In genomic region chr5:142945845-142946244, GRCh38 we compare ENCODE assay signal across 31 cellular contexts.
"Had no signal": no experiment of that assay in that cellular context is flagged by ENCODE, and none has a peak within 500 bp of the region (broad histone marks: within the 10 kb centered on the region; RNA-seq: fewer than 3 reads in every experiment).

No MANE protein-coding gene starts in this region.

- DNase-seq: activated B cell treated with CpG ODN at 0.5 μM for 24 hours; activated CD4-positive, alpha-beta T cell treated with anti-CD3 and anti-CD28 coated beads for 48 hours; activated CD4-positive, alpha-beta T cell treated with anti-CD3 and anti-CD28 coated beads, Interleukin-2, amount 50 U/mL, for 1 hour; activated CD4-positive, alpha-beta T cell treated with anti-CD3 and anti-CD28 coated beads, Interleukin-2, amount 50 U/mL, for 48 hours; activated CD8-positive, alpha-beta memory T cell treated with anti-CD3 and anti-CD28 coated beads for 24 hours; activated CD8-positive, alpha-beta T cell treated with anti-CD3 and anti-CD28 coated beads for 36 hours; activated effector memory CD4-positive, alpha-beta T cell treated with Interleukin-2 at 50 U/mL for 16 hours; activated gamma-delta T cell treated with Interleukin-2 at 50 U/mL for 16 hours; activated naive CD4-positive, alpha-beta T cell treated with anti-CD3 and anti-CD28 coated beads, Interleukin-2, amount 50 U/mL, for 16 hours; activated naive CD4-positive, alpha-beta T cell treated with Interleukin-2 at 50 U/mL for 16 hours; activated T-cell treated with anti-CD3 and anti-CD28 coated beads, Interleukin-2, amount 50 U/mL, for 4 hours; amniotic stem cell; anterior cingulate cortex; cerebellar nuclear complex; dorsolateral prefrontal cortex; effector memory CD4-positive, alpha-beta T cell; erythroblast; foreskin keratinocyte; gastrocnemius medialis; glutamatergic neuron; heart left ventricle; T-cell; T-helper 9 cell; WERI-Rb-1 had no signal

- ATAC-seq: activated CD4-positive, CD25-positive, alpha-beta regulatory T cell treated with anti-CD3 and anti-CD28 coated beads, Interleukin-2, amount 50 U/mL, for 24 hours; activated CD8-positive, alpha-beta T cell treated with anti-CD3 and anti-CD28 coated beads for 36 hours; activated T-cell treated with anti-CD3 and anti-CD28 coated beads, Interleukin-2, amount 50 U/mL, for 4 hours; activated T-helper 17 cell treated with anti-CD3 and anti-CD28 coated beads, Interleukin-2, amount 50 U/mL, for 72 hours; foreskin keratinocyte; gastrocnemius medialis; heart left ventricle; T-cell had no signal

- H3K4me3 ChIP-seq: coronary artery, dorsolateral prefrontal cortex, esophagus muscularis mucosa, gastrocnemius medialis, heart left ventricle had no signal

- H3K27ac Mint-ChIP-seq: activated B cell treated with CpG ODN at 0.5 μM for 24 hours; activated CD8-positive, alpha-beta T cell treated with anti-CD3 and anti-CD28 coated beads for 36 hours; activated naive CD8-positive, alpha-beta T cell; activated T-helper 17 cell treated with anti-CD3 and anti-CD28 coated beads, Interleukin-2, amount 50 U/mL, for 72 hours; T-helper 1 cell treated with Interleukin-12 subunit alpha and Interleukin-12 subunit beta and Interleukin-4 antibody, amounts not matched to agents 30 μg/mL and 1 μg/mL, for 36 hours had no signal

- H3K4me3 Mint-ChIP-seq: activated B cell treated with CpG ODN at 0.5 μM for 24 hours; activated CD8-positive, alpha-beta T cell treated with anti-CD3 and anti-CD28 coated beads for 36 hours; activated naive CD8-positive, alpha-beta T cell; activated T-cell treated with anti-CD3 and anti-CD28 coated beads, Interleukin-2, amount 50 U/mL, for 4 hours; activated T-helper 17 cell treated with anti-CD3 and anti-CD28 coated beads, Interleukin-2, amount 50 U/mL, for 72 hours; dendritic cell treated with granulocyte-macrophage colony-stimulating factor and Interleukin-4, amounts not matched to agents 40 ng/mL and 50 ng/mL, for 4 days; T-cell; T-helper 1 cell treated with Interleukin-12 subunit alpha and Interleukin-12 subunit beta and Interleukin-4 antibody, amounts not matched to agents 30 μg/mL and 1 μg/mL, for 36 hours had no signal

- H3K9me3 Mint-ChIP-seq: activated B cell treated with CpG ODN at 0.5 μM for 24 hours; activated CD8-positive, alpha-beta T cell treated with anti-CD3 and anti-CD28 coated beads for 36 hours; activated T-cell treated with anti-CD3 and anti-CD28 coated beads, Interleukin-2, amount 50 U/mL, for 4 hours; activated T-helper 17 cell treated with anti-CD3 and anti-CD28 coated beads, Interleukin-2, amount 50 U/mL, for 72 hours; dendritic cell treated with granulocyte-macrophage colony-stimulating factor and Interleukin-4, amounts not matched to agents 40 ng/mL and 50 ng/mL, for 4 days; T-cell; T-helper 1 cell treated with Interleukin-12 subunit alpha and Interleukin-12 subunit beta and Interleukin-4 antibody, amounts not matched to agents 30 μg/mL and 1 μg/mL, for 36 hours had no signal

- H3K27ac ChIP-seq: coronary artery, dorsolateral prefrontal cortex, esophagus muscularis mucosa, foreskin keratinocyte, gastrocnemius medialis, heart left ventricle, WERI-Rb-1 had no signal

- H3K36me3 ChIP-seq: esophagus muscularis mucosa, gastrocnemius medialis, heart left ventricle, WERI-Rb-1 had no signal

- H3K27me3 ChIP-seq: dorsolateral prefrontal cortex, esophagus muscularis mucosa, foreskin keratinocyte, gastrocnemius medialis, heart left ventricle had no signal

- H3K4me1 Mint-ChIP-seq: activated T-helper 17 cell treated with anti-CD3 and anti-CD28 coated beads, Interleukin-2, amount 50 U/mL, for 72 hours had no signal

- H3K9me3 ChIP-seq: esophagus muscularis mucosa, gastrocnemius medialis, heart left ventricle had no signal

- H3K27me3 Mint-ChIP-seq: activated B cell treated with CpG ODN at 0.5 μM for 24 hours; activated CD8-positive, alpha-beta T cell treated with anti-CD3 and anti-CD28 coated beads for 36 hours; activated naive CD8-positive, alpha-beta T cell; activated T-helper 17 cell treated with anti-CD3 and anti-CD28 coated beads, Interleukin-2, amount 50 U/mL, for 72 hours; dendritic cell treated with granulocyte-macrophage colony-stimulating factor and Interleukin-4, amounts not matched to agents 40 ng/mL and 50 ng/mL, for 4 days; T-cell had no signal
